8 cellular contexts compared by ENCODE assay signal in genomic region chr9:33719581-33720374, GRCh38.
A peak's percentile ranks its signal among the peaks of the same experiment; 100 is the strongest.
DNase-seq lines count a peak whose midpoint lies in the region; TF ChIP-seq lines count a peak whose summit lies in the region.

No MANE protein-coding gene starts in this region.

- H3K36me3 ChIP-seq in GM06990 (ENCODE audit: control insufficient read depth, insufficient read depth, low read length): no peaks in the 10 kb centered on the region

- no peak overlapping the region for H3K27ac Mint-ChIP-seq in T-helper 2 cell treated with Interferon-gamma antibody and Interleukin-4, amounts not matched to agents 5 μg/mL and 100 μg/mL, for 36 hours
- no peak overlapping the region for H3K27ac Mint-ChIP-seq in neural crest cell (ENCODE audit: unreplicated experiment)

- DNase-seq in GM06990 (ENCODE audit: extremely low read depth, insufficient read length): peak; percentile 11
- peak; percentile 4 for DNase-seq in HuH-7.5 (ENCODE audit: low spot score)
- peak; percentile 21 for DNase-seq in T-helper 2 cell treated with Interferon-gamma antibody and Interleukin-4, amounts not matched to agents 5 μg/mL and 100 μg/mL, for 36 hours (ENCODE audit: low spot score)
- peak; percentile 39 for DNase-seq in dermis blood vessel endothelial cell
- DNase-seq in neural crest cell (ENCODE audit: low read depth, low spot score): peak; percentile 35
- DNase-seq in T1000 (lab: John Stamatoyannopoulos, UW): no peak
- no peak for DNase-seq in ureter (ENCODE audit: low spot score)
- no peak for DNase-seq in NCI-H187 (lab: John Stamatoyannopoulos, UW)

- H3K9me3 Mint-ChIP-seq in T-helper 2 cell treated with Interferon-gamma antibody and Interleukin-4, amounts not matched to agents 5 μg/mL and 100 μg/mL, for 36 hours: no peaks in the 10 kb centered on the region
- H3K9me3 Mint-ChIP-seq in neural crest cell: peaks cover 3% of the 10 kb centered on the region

- no peaks in the 10 kb centered on the region for H3K36me3 Mint-ChIP-seq in T-helper 2 cell treated with Interferon-gamma antibody and Interleukin-4, amounts not matched to agents 5 μg/mL and 100 μg/mL, for 36 hours (ENCODE audit: low read depth)
- H3K36me3 Mint-ChIP-seq in neural crest cell (ENCODE audit: low read depth): peaks cover 3% of the 10 kb centered on the region

- no peak overlapping the region for H3K4me3 ChIP-seq in GM06990 (replicated peaks; ENCODE audit: low read depth, low read length)

- H3K27me3 Mint-ChIP-seq in T-helper 2 cell treated with Interferon-gamma antibody and Interleukin-4, amounts not matched to agents 5 μg/mL and 100 μg/mL, for 36 hours (ENCODE audit: low read depth): peaks cover 19% of the 10 kb centered on the region
- peaks cover 9% of the 10 kb centered on the region for H3K27me3 Mint-ChIP-seq in neural crest cell (ENCODE audit: low read depth)

- TF ChIP-seq CTCF in GM06990 (IDR thresholded peaks at IDR 0.05; ENCODE audit: insufficient read depth, low read length, poor library complexity, severe bottlenecking) (peak; percentile 65), neural crest cell (conservative IDR thresholded peaks at IDR 0.05) (peak; percentile 55)

- no peak overlapping the region for H3K4me3 Mint-ChIP-seq in T-helper 2 cell treated with Interferon-gamma antibody and Interleukin-4, amounts not matched to agents 5 μg/mL and 100 μg/mL, for 36 hours
- H3K4me3 Mint-ChIP-seq in neural crest cell: no peak overlapping the region

- no peaks in the 10 kb centered on the region for H3K27me3 ChIP-seq in GM06990 (replicated peaks; ENCODE audit: control insufficient read depth, insufficient read depth, low read length)

- peaks cover 1% of the 10 kb centered on the region for H3K4me1 Mint-ChIP-seq in T-helper 2 cell treated with Interferon-gamma antibody and Interleukin-4, amounts not matched to agents 5 μg/mL and 100 μg/mL, for 36 hours (ENCODE audit: low read depth)
- H3K4me1 Mint-ChIP-seq in neural crest cell: no peaks in the 10 kb centered on the region

Comparison
In these comparisons a context has a peak if more than half of its experiments do, and no peak if none do; other contexts are left out.
1. DNase-seq: peak in GM06990 (single experiment), HuH-7.5 (single experiment), T-helper 2 cell treated with Interferon-gamma antibody and Interleukin-4, amounts not matched to agents 5 μg/mL and 100 μg/mL, for 36 hours (single experiment), dermis blood vessel endothelial cell (single experiment) and neural crest cell (single experiment); none in T1000 (single experiment), ureter (single experiment) and NCI-H187 (0 of 2).